ENCODE assay signal across 9 cellular contexts in the genomic region with DNA sequence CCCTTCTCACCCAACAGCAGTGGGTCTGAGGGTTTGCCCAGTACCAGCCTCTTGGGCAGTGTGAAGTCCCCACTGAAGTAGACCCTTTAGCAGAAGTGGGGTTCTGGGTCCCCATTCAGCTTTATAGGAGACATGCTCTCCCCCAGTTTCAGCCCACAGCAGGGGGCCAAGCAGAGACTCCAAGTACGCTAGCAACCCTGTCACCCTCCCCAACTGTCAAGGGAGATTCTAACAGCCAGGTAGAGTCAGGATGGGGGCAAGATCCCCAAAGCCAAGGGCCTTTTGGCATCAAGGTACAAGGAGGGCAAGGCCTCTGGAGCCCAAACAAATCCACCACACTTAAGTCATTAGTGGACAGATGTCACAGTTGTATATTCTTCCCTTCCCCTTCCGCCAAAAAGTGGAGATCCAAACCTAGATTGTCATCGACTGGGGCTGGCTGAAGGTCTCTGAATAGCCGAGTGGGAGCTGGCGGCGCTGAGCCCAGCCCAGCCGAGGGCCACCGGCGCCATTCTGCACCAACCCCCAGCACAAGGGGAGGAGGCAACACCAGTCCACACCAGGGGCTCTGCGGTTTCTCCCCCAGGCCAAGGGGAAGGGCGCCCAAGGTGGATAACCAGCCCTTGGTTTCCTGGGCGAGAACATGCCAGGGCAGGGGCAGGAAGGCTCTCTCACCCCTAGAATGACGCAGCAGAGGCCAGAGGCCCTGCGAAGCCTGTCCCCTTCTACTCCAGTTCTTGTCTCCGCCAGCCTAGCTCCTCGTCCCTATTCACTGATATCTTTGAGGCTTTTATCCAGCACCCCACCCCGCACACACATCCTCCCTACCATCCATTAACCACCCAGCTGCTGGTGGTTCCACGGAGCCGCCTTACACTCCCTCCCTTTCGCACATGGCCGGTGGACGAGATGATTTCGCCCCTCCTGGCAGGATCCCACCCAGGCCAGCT. TPM values are rescaled to one million over a fixed set of nuclear protein-coding genes. Genes with fewer than 3 reads are reported as not detected.
DNase-seq lines count a peak whose midpoint lies in the region; TF ChIP-seq lines count a peak whose summit lies in the region.
"Had no signal": no experiment of that assay in that cellular context is flagged by ENCODE, and none has a peak within 500 bp of the region (broad histone marks: within the 10 kb centered on the region; RNA-seq: fewer than 3 reads in every experiment).

No MANE protein-coding gene starts in this region.

- H3K27ac ChIP-seq in stomach, result peak overlapping the region; percentile 73 to 92 (median 82)
- H3K27ac ChIP-seq: KMS-11 had no signal

- DNase-seq in left kidney (ENCODE audit: low read depth, low spot score) (peak; percentile 61), stomach (no peak), mucosa of gallbladder (ENCODE audit: low spot score) (no peak), D341Med (ENCODE audit: low spot score) (no peak)
- DNase-seq in activated CD8-positive, alpha-beta memory T cell treated with anti-CD3 and anti-CD28 coated beads, Interleukin-2, amount 50 U/mL, for 4 hours, result no peak
- no peak for DNase-seq in NK-92 treated with Interleukin-12 subunit alpha and Interleukin-12 subunit beta, amount 100 ng/mL, for 24 hours (lab: John Stamatoyannopoulos, UW)

- no peak for TF ChIP-seq CTCF in brain (conservative IDR thresholded peaks at IDR 0.05)
- no peak for TF ChIP-seq CTCF in stomach (IDR thresholded peaks at IDR 0.05)

- H3K4me3 ChIP-seq in stomach, result peak overlapping the region; percentile 72 to 80 (median 78)

- H3K4me1 Mint-ChIP-seq in IgD-negative memory B cell, result peaks cover 0 to 4% (median 0%) of the 10 kb centered on the region in 3 donors
- H3K4me1 Mint-ChIP-seq in brain, result peaks cover 12% of the 10 kb centered on the region

- peaks cover 9 to 45% (median 23%) of the 10 kb centered on the region in 4 donors for H3K4me1 ChIP-seq in stomach

- H3K9me3 Mint-ChIP-seq in IgD-negative memory B cell (no peaks in the 10 kb centered on the region), brain (peaks cover 0 to 4% (median 2%) of the 10 kb centered on the region in 5 experiments)

- H3K36me3 Mint-ChIP-seq in IgD-negative memory B cell (peaks cover 5% of the 10 kb centered on the region), brain (no peaks in the 10 kb centered on the region)

- H3K27ac Mint-ChIP-seq in IgD-negative memory B cell, result no peak overlapping the region
- H3K27ac Mint-ChIP-seq in brain, result peak overlapping the region in 3 of 5 experiments; percentile 40 to 77 (median 41)

- peaks cover 0 to 37% (median 24%) of the 10 kb centered on the region in 3 donors for H3K27me3 ChIP-seq in stomach

- H3K27me3 Mint-ChIP-seq in IgD-negative memory B cell, result peaks cover 15% of the 10 kb centered on the region
- H3K27me3 Mint-ChIP-seq in brain, result peaks cover 46% of the 10 kb centered on the region

- no peaks in the 10 kb centered on the region for H3K36me3 ChIP-seq in stomach

- TF ChIP-seq EP300 in stomach (IDR thresholded peaks at IDR 0.05), result no peak

- H3K4me3 Mint-ChIP-seq in IgD-negative memory B cell (peak overlapping the region; percentile 0 to 89 (median 82)), brain (peak overlapping the region; percentile 73 to 81 (median 75))

- 67 to 79% (median 74%) methylated on average over 23 of the region's 23 CpGs for WGBS in stomach, 5 donors

- intact Hi-C loops in stomach (cut with DNase I; ENCODE audit: low total_unique reads), result no loop called here

- no peak for TF ChIP-seq POLR2A in stomach (IDR thresholded peaks at IDR 0.05)

- H3K9me3 ChIP-seq in stomach, result no peaks in the 10 kb centered on the region

RNA-seq across cellular contexts. Expression of gene RBPMS2, which starts 1.5 kb away (rescaled TPM):
- polyA plus RNA-seq in IgD-negative memory B cell, result 0.14 TPM
- 4.5 TPM for polyA plus RNA-seq in brain (ENCODE audit: insufficient read depth, low read depth, low replicate concordance)
- total RNA-seq in stomach, result 10 to 100 TPM in 1 of 5 donors, 1 to 10 TPM in 4; 2.3 to 38.8 (median 8.7) TPM
- polyA plus RNA-seq in stomach, result 10 to 100 TPM in 2 of 3 donors, 1 to 10 TPM in 1; 9.5 to 18.8 (median 17.0) TPM
- total RNA-seq in mucosa of gallbladder, result 41.3 TPM

RNA-seq across cellular contexts. Expression of gene PIF1, which starts 51.6 kb away (rescaled TPM):
- polyA plus RNA-seq in IgD-negative memory B cell, result 2.4 TPM
- 3.4 TPM for polyA plus RNA-seq in brain (ENCODE audit: insufficient read depth, low read depth, low replicate concordance)
- 10 to 100 TPM in 2 of 5 donors, 1 to 10 TPM in 3; 1.6 to 58.8 (median 2.8) TPM for total RNA-seq in stomach
- polyA plus RNA-seq in stomach, result 1 to 10 TPM in 2 of 3 donors, under 1 TPM in 1; 0.46 to 8.7 (median 2.0) TPM
- 6.0 TPM for total RNA-seq in mucosa of gallbladder

Comparison
In these comparisons a context has a peak if more than half of its experiments do, and no peak if none do; other contexts are left out.
1. H3K27ac Mint-ChIP-seq: peak in brain (3 of 5); none in IgD-negative memory B cell (0 of 3).